Comparison of ENCODE assay signal across 1 cellular context in the genomic region with DNA sequence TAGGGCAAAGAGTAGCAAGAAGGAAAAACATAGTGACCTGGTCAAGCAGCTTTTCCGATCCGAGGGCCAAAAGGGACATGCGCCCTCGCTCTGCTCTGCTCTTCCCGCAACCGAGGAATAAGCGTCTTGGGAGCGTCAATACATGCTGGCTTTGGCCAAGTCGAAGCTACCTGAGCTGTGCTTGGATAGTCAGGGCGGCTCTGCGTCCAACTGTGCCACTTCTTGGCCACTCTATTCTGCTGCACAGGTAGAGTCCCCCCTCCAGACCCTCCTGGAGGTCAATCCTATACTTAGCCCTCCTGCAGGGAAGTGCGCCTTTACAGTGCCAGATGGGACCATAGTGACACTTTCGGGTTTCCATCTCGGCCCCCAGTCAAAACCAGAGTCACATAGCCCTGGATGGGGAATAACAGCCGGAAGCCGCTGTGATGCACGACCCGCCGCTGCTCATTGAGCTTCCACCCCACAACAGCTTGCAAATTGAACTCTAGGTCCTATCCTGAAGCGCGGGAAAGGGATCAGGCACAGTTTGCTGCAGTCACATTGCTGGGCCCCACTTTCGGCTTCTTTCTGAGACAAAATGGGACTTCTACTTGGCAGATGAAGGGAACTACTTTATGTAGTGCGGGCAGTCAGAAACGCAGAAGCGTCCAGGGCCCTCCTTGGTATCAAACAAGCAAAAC.
TF ChIP-seq lines count a peak whose summit lies in the region.

No MANE protein-coding gene starts in this region.

TF ChIP-seq in IMR-90, 13 proteins besides CTCF, POLR2A, EP300 and RAD21:
- TF ChIP-seq, protein P1, sequence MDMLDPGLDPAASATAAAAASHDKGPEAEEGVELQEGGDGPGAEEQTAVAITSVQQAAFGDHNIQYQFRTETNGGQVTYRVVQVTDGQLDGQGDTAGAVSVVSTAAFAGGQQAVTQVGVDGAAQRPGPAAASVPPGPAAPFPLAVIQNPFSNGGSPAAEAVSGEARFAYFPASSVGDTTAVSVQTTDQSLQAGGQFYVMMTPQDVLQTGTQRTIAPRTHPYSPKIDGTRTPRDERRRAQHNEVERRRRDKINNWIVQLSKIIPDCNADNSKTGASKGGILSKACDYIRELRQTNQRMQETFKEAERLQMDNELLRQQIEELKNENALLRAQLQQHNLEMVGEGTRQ (IDR thresholded peaks at IDR 0.05; ENCODE audit: low read depth, low read length), result no peak
- TF ChIP-seq MXI1 (IDR thresholded peaks at IDR 0.05; ENCODE audit: borderline replicate concordance, low read depth, low read length) (no peak), MAFK (IDR thresholded peaks at IDR 0.05; ENCODE audit: low read depth, low read length) (no peak)
